Comparison of ENCODE assay signal across 8 cellular contexts in the genomic region with DNA sequence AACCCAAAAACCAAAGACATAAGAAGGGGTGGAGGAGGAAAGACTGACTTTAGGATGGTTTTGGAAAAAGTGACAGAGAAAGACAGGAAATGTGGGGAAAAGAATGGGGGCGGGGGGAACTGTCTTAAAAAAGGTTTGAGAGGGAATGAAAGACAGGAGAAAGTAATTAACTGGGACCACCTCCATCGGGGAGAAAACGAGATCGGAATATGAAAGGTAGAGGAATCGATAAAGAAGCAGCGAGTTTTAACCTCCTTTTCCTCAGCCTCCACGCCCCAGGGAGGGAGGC. TPM values are rescaled to one million over a fixed set of nuclear protein-coding genes. Genes with fewer than 3 reads are reported as not detected.
DNase-seq lines count a peak whose midpoint lies in the region; ATAC-seq and TF ChIP-seq lines count a peak whose summit lies in the region.

No MANE protein-coding gene starts in this region.

- TF ChIP-seq CTCF in WTC11 (IDR thresholded peaks at IDR 0.05) = no peak

- H3K36me3 Mint-ChIP-seq in WTC11 = no peaks in the 10 kb centered on the region
- H3K36me3 Mint-ChIP-seq in stimulated activated effector memory CD8-positive, alpha-beta T cell treated with anti-CD3 and anti-CD28 coated beads, Interleukin-12 subunit alpha, Interleukin-12 subunit beta, amount 100 ng/mL, for 72 hours = peaks cover 7% of the 10 kb centered on the region

- peaks cover 22% of the 10 kb centered on the region for H3K4me1 Mint-ChIP-seq in WTC11
- H3K4me1 Mint-ChIP-seq in stimulated activated effector memory CD8-positive, alpha-beta T cell treated with anti-CD3 and anti-CD28 coated beads, Interleukin-12 subunit alpha, Interleukin-12 subunit beta, amount 100 ng/mL, for 72 hours = peaks cover 28% of the 10 kb centered on the region

- no peaks in the 10 kb centered on the region for H3K27me3 ChIP-seq in right cardiac atrium (ENCODE audit: control insufficient read depth, insufficient read depth)

- DNase-seq in NCI-H510A treated with DMSO at 0.1 percent for 48 hours (lab: John Stamatoyannopoulos, UW) (peak; percentile 31), NCI-H510A (lab: John Stamatoyannopoulos, UW) (no peak), WTC11 (ENCODE audit: low spot score) (no peak), right cardiac atrium (no peak), D341Med (ENCODE audit: low spot score) (no peak), NCI-H345 (lab: John Stamatoyannopoulos, UW) (no peak)
- no peak for DNase-seq in stimulated activated effector memory CD8-positive, alpha-beta T cell treated with anti-CD3 and anti-CD28 coated beads, Interleukin-12 subunit alpha, Interleukin-12 subunit beta, amount 100 ng/mL, for 72 hours (ENCODE audit: low spot score in 2 of 2)

- H3K9me3 ChIP-seq in right cardiac atrium (ENCODE audit: control insufficient read depth, low read length) = no peaks in the 10 kb centered on the region

- intact Hi-C loops in right cardiac atrium (cut with DNase I) = no loop called here

- CTCF ChIA-PET in WTC11 (lab: Charles Lee) = interaction anchor here (1.1 kb wide), 1 partner anchor 466 kb away, joined by 4 read pairs; the partner anchor contains the start of genes CCDC82 and JRKL

- H3K4me1 ChIP-seq in right cardiac atrium (ENCODE audit: control insufficient read depth, insufficient read depth, low read length) = peaks cover 3% of the 10 kb centered on the region

- H3K27ac Mint-ChIP-seq in WTC11 = peak overlapping the region; percentile 67
- peak overlapping the region; percentile 100 for H3K27ac Mint-ChIP-seq in stimulated activated effector memory CD8-positive, alpha-beta T cell treated with anti-CD3 and anti-CD28 coated beads, Interleukin-12 subunit alpha, Interleukin-12 subunit beta, amount 100 ng/mL, for 72 hours

- WGBS in right cardiac atrium = 1% methylated on average over 7 of the region's 7 CpGs

- H3K4me3 ChIP-seq in right cardiac atrium (ENCODE audit: low read length) = peak overlapping the region; percentile 92

- H3K4me3 Mint-ChIP-seq in WTC11 = peak overlapping the region; percentile 95
- peak overlapping the region; percentile 100 for H3K4me3 Mint-ChIP-seq in stimulated activated effector memory CD8-positive, alpha-beta T cell treated with anti-CD3 and anti-CD28 coated beads, Interleukin-12 subunit alpha, Interleukin-12 subunit beta, amount 100 ng/mL, for 72 hours

- ATAC-seq in WTC11 (no peak), right cardiac atrium (peak in 1 of 2 donors; percentile 25), HG03095 (IDR thresholded peaks at IDR 0.05; ENCODE audit: unreplicated experiment) (no peak)
- ATAC-seq in stimulated activated effector memory CD8-positive, alpha-beta T cell treated with anti-CD3 and anti-CD28 coated beads, Interleukin-12 subunit alpha, Interleukin-12 subunit beta, amount 100 ng/mL, for 72 hours = no peak

- no peaks in the 10 kb centered on the region for H3K27me3 Mint-ChIP-seq in WTC11 (ENCODE audit: low read depth)

- POLR2A ChIA-PET in WTC11 (lab: Charles Lee) = interaction anchor here (0.5 to 0.9 kb wide), 3 partner anchors 59 to 133 kb away, joined by 3 to 4 read pairs (median 3); no protein-coding TSS in a partner anchor

- peak overlapping the region; percentile 99 for H3K27ac ChIP-seq in right cardiac atrium (ENCODE audit: low read length)

- H3K9me3 Mint-ChIP-seq in WTC11 = no peaks in the 10 kb centered on the region
- no peaks in the 10 kb centered on the region for H3K9me3 Mint-ChIP-seq in stimulated activated effector memory CD8-positive, alpha-beta T cell treated with anti-CD3 and anti-CD28 coated beads, Interleukin-12 subunit alpha, Interleukin-12 subunit beta, amount 100 ng/mL, for 72 hours

TF ChIP-seq in WTC11, 78 proteins besides CTCF, POLR2A, EP300 and RAD21:
- TF ChIP-seq GRHL2 (CRISPR knock-in tag; IDR thresholded peaks at IDR 0.05; ENCODE audit: insufficient replicate concordance, severe bottlenecking) = no peak
- no peak for TF ChIP-seq ZNF281 (CRISPR knock-in tag; IDR thresholded peaks at IDR 0.05)
- TF ChIP-seq FOXP1 (CRISPR knock-in tag; IDR thresholded peaks at IDR 0.05; ENCODE audit: borderline replicate concordance) = no peak
- TF ChIP-seq KAT7 (CRISPR knock-in tag; IDR thresholded peaks at IDR 0.05; ENCODE audit: borderline replicate concordance) = no peak
- no peak for TF ChIP-seq ZNF416 (CRISPR knock-in tag; IDR thresholded peaks at IDR 0.05)
- no peak for TF ChIP-seq ZNF671 (CRISPR knock-in tag; IDR thresholded peaks at IDR 0.05)
- no peak for TF ChIP-seq NR3C1 (CRISPR knock-in tag; conservative IDR thresholded peaks at IDR 0.05; ENCODE audit: low read depth)
- no peak for TF ChIP-seq SMAD3 (CRISPR knock-in tag; IDR thresholded peaks at IDR 0.05; ENCODE audit: borderline replicate concordance)
- TF ChIP-seq, protein P1, sequence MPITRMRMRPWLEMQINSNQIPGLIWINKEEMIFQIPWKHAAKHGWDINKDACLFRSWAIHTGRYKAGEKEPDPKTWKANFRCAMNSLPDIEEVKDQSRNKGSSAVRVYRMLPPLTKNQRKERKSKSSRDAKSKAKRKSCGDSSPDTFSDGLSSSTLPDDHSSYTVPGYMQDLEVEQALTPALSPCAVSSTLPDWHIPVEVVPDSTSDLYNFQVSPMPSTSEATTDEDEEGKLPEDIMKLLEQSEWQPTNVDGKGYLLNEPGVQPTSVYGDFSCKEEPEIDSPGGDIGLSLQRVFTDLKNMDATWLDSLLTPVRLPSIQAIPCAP (CRISPR knock-in tag; IDR thresholded peaks at IDR 0.05) = no peak
- no peak for TF ChIP-seq FOXK1 (CRISPR knock-in tag; IDR thresholded peaks at IDR 0.05)
- TF ChIP-seq RORB (CRISPR knock-in tag; IDR thresholded peaks at IDR 0.05) = no peak
- TF ChIP-seq PRRX2 (CRISPR knock-in tag; IDR thresholded peaks at IDR 0.05) = no peak
TF ChIP-seq in WTC11: peak in this region for 0.

RNA-seq across cellular contexts. Expression of gene MTMR2, which starts 0.5 kb away (rescaled TPM):
- total RNA-seq in WTC11 (2021) (43.6 to 49.8 TPM (median 45.6 TPM) in 3 replicates), right cardiac atrium (10 to 100 TPM; 16.0 to 23.6 (median 19.7) TPM)
- polyA plus RNA-seq in right cardiac atrium = 7.8 TPM
